22 cellular contexts compared by ENCODE assay signal in genomic region chr4:183252959-183253358, GRCh38.
"Had no signal": no experiment of that assay in that cellular context is flagged by ENCODE, and none has a peak within 500 bp of the region (broad histone marks: within the 10 kb centered on the region; RNA-seq: fewer than 3 reads in every experiment).

No MANE protein-coding gene starts in this region.

- H3K9me3 Mint-ChIP-seq: central memory CD8-positive, alpha-beta T cell; naive thymus-derived CD8-positive, alpha-beta T cell; neural crest cell; stimulated activated naive B cell treated with anti-CD40 and anti-IgM and Interleukin-4, amounts not matched to agents 10 μg/mL and 1 μg/mL and 100 μg/mL, for 72 hours; stimulated activated naive CD8-positive, alpha-beta T cell treated with anti-CD3 and anti-CD28 coated beads, Interleukin-15, amount 100 ng/mL, for 72 hours had no signal

- DNase-seq: cortex of kidney; dorsolateral prefrontal cortex; effector memory CD4-positive, alpha-beta T cell; glutamatergic neuron; islet precursor cell; left ventricle myocardium inferior; mammary epithelial cell; naive thymus-derived CD8-positive, alpha-beta T cell; posterior cingulate gyrus; stimulated activated CD4-positive, alpha-beta T cell treated with anti-CD3 and anti-CD28 coated beads, Interleukin-2, amount 100 ng/mL, for 48 hours; stimulated activated CD8-positive, alpha-beta memory T cell treated with anti-CD3 and anti-CD28 coated beads, Interleukin-4, amount 100 ng/mL, for 48 hours; stimulated activated naive B cell treated with anti-CD40 and anti-IgM and Interleukin-4, amounts not matched to agents 10 μg/mL and 1 μg/mL and 100 μg/mL, for 72 hours; stimulated activated naive CD8-positive, alpha-beta T cell treated with anti-CD3 and anti-CD28 coated beads, Interleukin-15, amount 100 ng/mL, for 72 hours; testis had no signal

- H3K9me3 ChIP-seq: esophagus muscularis mucosa, gastroesophageal sphincter, left ventricle myocardium inferior, right atrium auricular region, testis, tibial nerve had no signal

- H3K4me3 Mint-ChIP-seq: central memory CD8-positive, alpha-beta T cell; naive thymus-derived CD8-positive, alpha-beta T cell; neural crest cell; stimulated activated naive B cell treated with anti-CD40 and anti-IgM and Interleukin-4, amounts not matched to agents 10 μg/mL and 1 μg/mL and 100 μg/mL, for 72 hours; stimulated activated naive CD8-positive, alpha-beta T cell treated with anti-CD3 and anti-CD28 coated beads, Interleukin-15, amount 100 ng/mL, for 72 hours had no signal

- H3K27ac ChIP-seq: dorsolateral prefrontal cortex, epithelial cell of prostate, esophagus muscularis mucosa, gastroesophageal sphincter, left ventricle myocardium inferior, right atrium auricular region, testis, tibial nerve had no signal

- ATAC-seq: gastroesophageal sphincter; naive thymus-derived CD8-positive, alpha-beta T cell; stimulated activated naive B cell treated with anti-CD40 and anti-IgM and Interleukin-4, amounts not matched to agents 10 μg/mL and 1 μg/mL and 100 μg/mL, for 72 hours; stimulated activated naive CD8-positive, alpha-beta T cell treated with anti-CD3 and anti-CD28 coated beads, Interleukin-15, amount 100 ng/mL, for 72 hours had no signal

- H3K4me1 ChIP-seq: testis had no signal

- H3K4me1 Mint-ChIP-seq: central memory CD8-positive, alpha-beta T cell; neural crest cell; stimulated activated naive B cell treated with anti-CD40 and anti-IgM and Interleukin-4, amounts not matched to agents 10 μg/mL and 1 μg/mL and 100 μg/mL, for 72 hours; stimulated activated naive CD8-positive, alpha-beta T cell treated with anti-CD3 and anti-CD28 coated beads, Interleukin-15, amount 100 ng/mL, for 72 hours had no signal

- H3K36me3 Mint-ChIP-seq: stimulated activated naive B cell treated with anti-CD40 and anti-IgM and Interleukin-4, amounts not matched to agents 10 μg/mL and 1 μg/mL and 100 μg/mL, for 72 hours had no signal

- H3K27me3 ChIP-seq: dorsolateral prefrontal cortex, esophagus muscularis mucosa, gastroesophageal sphincter, right atrium auricular region, testis, tibial nerve had no signal

- H3K4me3 ChIP-seq: dorsolateral prefrontal cortex, esophagus muscularis mucosa, gastroesophageal sphincter, left ventricle myocardium inferior, right atrium auricular region, smooth muscle cell, testis, tibial nerve had no signal

- H3K27me3 Mint-ChIP-seq: stimulated activated naive B cell treated with anti-CD40 and anti-IgM and Interleukin-4, amounts not matched to agents 10 μg/mL and 1 μg/mL and 100 μg/mL, for 72 hours; stimulated activated naive CD8-positive, alpha-beta T cell treated with anti-CD3 and anti-CD28 coated beads, Interleukin-15, amount 100 ng/mL, for 72 hours had no signal

- H3K27ac Mint-ChIP-seq: naive thymus-derived CD8-positive, alpha-beta T cell; stimulated activated naive B cell treated with anti-CD40 and anti-IgM and Interleukin-4, amounts not matched to agents 10 μg/mL and 1 μg/mL and 100 μg/mL, for 72 hours; stimulated activated naive CD8-positive, alpha-beta T cell treated with anti-CD3 and anti-CD28 coated beads, Interleukin-15, amount 100 ng/mL, for 72 hours had no signal
